Comparison of ENCODE assay signal across 8 cellular contexts in genomic region chr12:93766802-93767523, GRCh38.
DNase-seq lines count a peak whose midpoint lies in the region; ATAC-seq and TF ChIP-seq lines count a peak whose summit lies in the region.

No MANE protein-coding gene starts in this region.

- H2AFZ ChIP-seq in Loucy (ENCODE audit: low read length): no peak overlapping the region

- H3K4me3 Mint-ChIP-seq in natural killer cell treated with Interleukin-12 subunit alpha and Interleukin-12 subunit beta and Interleukin-15 and Interleukin-18, amount 100 ng/mL, for 72 hours: peak overlapping the region; percentile 67

- no peaks in the 10 kb centered on the region for H3K27me3 Mint-ChIP-seq in natural killer cell treated with Interleukin-12 subunit alpha and Interleukin-12 subunit beta and Interleukin-15 and Interleukin-18, amount 100 ng/mL, for 72 hours

- H3K9me2 ChIP-seq in Loucy (replicated peaks; ENCODE audit: low read depth, low read length): no peaks in the 10 kb centered on the region

- DNase-seq in G401 (ENCODE audit: low spot score): peak; percentile 25
- no peak for DNase-seq in esophagus squamous epithelium (lab: John Stamatoyannopoulos, UW)
- no peak for DNase-seq in natural killer cell treated with Interleukin-12 subunit alpha and Interleukin-12 subunit beta and Interleukin-15 and Interleukin-18, amount 100 ng/mL, for 72 hours (ENCODE audit: low spot score)

- no peak overlapping the region for H3K9ac ChIP-seq in Loucy (ENCODE audit: low read depth, low read length, poor library complexity, severe bottlenecking)

- no peaks in the 10 kb centered on the region for H3K36me3 Mint-ChIP-seq in natural killer cell treated with Interleukin-12 subunit alpha and Interleukin-12 subunit beta and Interleukin-15 and Interleukin-18, amount 100 ng/mL, for 72 hours

- peak overlapping the region in 3 of 4 donors; percentile 31 to 53 (median 32) for H3K27ac ChIP-seq in esophagus squamous epithelium

- peak; percentile 66 to 71 for ATAC-seq in natural killer cell treated with Interleukin-12 subunit alpha and Interleukin-12 subunit beta and Interleukin-15 and Interleukin-18, amount 100 ng/mL, for 72 hours
- ATAC-seq in HG03439 (IDR thresholded peaks at IDR 0.05; ENCODE audit: unreplicated experiment) (no peak), HG03045 (IDR thresholded peaks at IDR 0.05; ENCODE audit: unreplicated experiment) (no peak), GM21619 (IDR thresholded peaks at IDR 0.05; ENCODE audit: unreplicated experiment) (no peak)

- no peaks in the 10 kb centered on the region for H4K20me1 ChIP-seq in Loucy (ENCODE audit: insufficient read depth, low read length, poor library complexity, severe bottlenecking)

- peak overlapping the region; percentile 18 to 46 for H3K27ac Mint-ChIP-seq in natural killer cell treated with Interleukin-12 subunit alpha and Interleukin-12 subunit beta and Interleukin-15 and Interleukin-18, amount 100 ng/mL, for 72 hours

- TF ChIP-seq POLR2A in esophagus squamous epithelium (IDR thresholded peaks at IDR 0.05): no peak

- H3K36me3 ChIP-seq in Loucy (ENCODE audit: insufficient read depth, low read length) (no peaks in the 10 kb centered on the region), esophagus squamous epithelium (no peaks in the 10 kb centered on the region)

- H3K27me3 ChIP-seq in Loucy (ENCODE audit: insufficient read depth, low read length, poor library complexity, severe bottlenecking) (no peaks in the 10 kb centered on the region), esophagus squamous epithelium (no peaks in the 10 kb centered on the region)

- intact Hi-C loops in esophagus squamous epithelium (cut with DNase I): no loop called here

- WGBS in esophagus squamous epithelium, 2 donors: 14 to 19% methylated on average over 6 of the region's 6 CpGs

- TF ChIP-seq CTCF in Loucy (conservative IDR thresholded peaks at IDR 0.05; ENCODE audit: low read length) (peak; percentile 58), WI38 (IDR thresholded peaks at IDR 0.05; ENCODE audit: low read depth, low read length) (peak; percentile 56), esophagus squamous epithelium (IDR thresholded peaks at IDR 0.05) (peak; percentile 28 to 74 (median 59))

- H3K9me3 ChIP-seq in Loucy (ENCODE audit: insufficient read depth, low read depth, low read length) (no peaks in the 10 kb centered on the region), esophagus squamous epithelium (no peaks in the 10 kb centered on the region)

- 0 out of 2 replicates have a peak, but pooled peaks cover 5% of the 10 kb centered on the region for H3F3A ChIP-seq in Loucy (ENCODE audit: low read depth)

- H3K4me1 Mint-ChIP-seq in natural killer cell treated with Interleukin-12 subunit alpha and Interleukin-12 subunit beta and Interleukin-15 and Interleukin-18, amount 100 ng/mL, for 72 hours (ENCODE audit: low read depth in 2 of 2): peaks cover 26 to 35% of the 10 kb centered on the region in 2 donors

- H3K9me3 Mint-ChIP-seq in natural killer cell treated with Interleukin-12 subunit alpha and Interleukin-12 subunit beta and Interleukin-15 and Interleukin-18, amount 100 ng/mL, for 72 hours: no peaks in the 10 kb centered on the region

- in situ Hi-C loops in G401 (cut with HindIII; ENCODE audit: low sequenced_read_pairs): no loop called here

- H3K4me3 ChIP-seq in Loucy (ENCODE audit: low read length, poor library complexity, severe bottlenecking) (no peak overlapping the region), WI38 (ENCODE audit: low read depth, low read length) (no peak overlapping the region), esophagus squamous epithelium (no peak overlapping the region)

- H3K4me1 ChIP-seq in Loucy (ENCODE audit: insufficient read depth, low read length, poor library complexity, severe bottlenecking) (peaks cover 60% of the 10 kb centered on the region), esophagus squamous epithelium (peaks cover 4 to 24% (median 11%) of the 10 kb centered on the region in 3 donors)

- H3K4me2 ChIP-seq in Loucy (ENCODE audit: low read depth, low read length, poor library complexity, severe bottlenecking): peak overlapping the region; percentile 60

- no peaks in the 10 kb centered on the region for H3K79me2 ChIP-seq in Loucy (ENCODE audit: insufficient read depth, low read length)

Comparison
In these comparisons a context has a peak if more than half of its experiments do, and no peak if none do; other contexts are left out.
1. ATAC-seq: peak in natural killer cell treated with Interleukin-12 subunit alpha and Interleukin-12 subunit beta and Interleukin-15 and Interleukin-18, amount 100 ng/mL, for 72 hours (2 of 2); none in HG03439 (single experiment), HG03045 (single experiment) and GM21619 (single experiment).
2. Peak in every context shown above with its lines, with median percentiles within 50 percentile points of each other: CTCF ChIP-seq.